In genomic region chr6:139868576-139868975, GRCh38 we compare ENCODE assay signal across 22 cellular contexts.
DNase-seq lines count a peak whose midpoint lies in the region; ATAC-seq, FAIRE-seq and TF ChIP-seq lines count a peak whose summit lies in the region.
"Had no signal": no experiment of that assay in that cellular context is flagged by ENCODE, and none has a peak within 500 bp of the region (broad histone marks: within the 10 kb centered on the region; RNA-seq: fewer than 3 reads in every experiment).

No MANE protein-coding gene starts in this region.

- no peaks in the 10 kb centered on the region for H3K9me3 ChIP-seq in right atrium auricular region
- H3K9me3 ChIP-seq: BLaER1, HAP-1 had no signal

- DNase-seq in WTC11 (ENCODE audit: low spot score) (no peak), mesendoderm (peak; percentile 31), progenitor cell of endocrine pancreas (ENCODE audit: low spot score, unreplicated experiment) (no peak), GM10266 (ENCODE audit: extremely low spot score) (no peak), right atrium auricular region (ENCODE audit: low spot score) (no peak), NCI-H2171 treated with DMSO at 0.1 percent for 48 hours (lab: John Stamatoyannopoulos, UW) (no peak)
- DNase-seq in activated naive CD4-positive, alpha-beta T cell treated with Interleukin-2 at 50 U/mL for 16 hours, result no peak
- DNase-seq: CD4-positive, CD25-positive, alpha-beta regulatory T cell; GOT3; IMR-90; NCI-H1048; NCI-H1417; NCI-H1694; NCI-H2029 treated with DMSO at 0.1 percent for 48 hours; NCI-H2227 treated with DMSO at 0.1 percent for 48 hours; NCI-H526 treated with DMSO at 0.1 percent for 48 hours had no signal

- no peaks in the 10 kb centered on the region for H3K27me3 ChIP-seq in mesendoderm (ENCODE audit: insufficient read depth, low read length, poor library complexity)
- H3K27me3 ChIP-seq in right atrium auricular region, result no peaks in the 10 kb centered on the region
- H3K27me3 ChIP-seq: BLaER1 had no signal

- no peak overlapping the region for H2BK120ac ChIP-seq in mesendoderm (ENCODE audit: low read depth, low read length)

- no peak for TF ChIP-seq CTCF in WTC11 (IDR thresholded peaks at IDR 0.05)
- TF ChIP-seq CTCF in progenitor cell of endocrine pancreas (IDR thresholded peaks at IDR 0.05; ENCODE audit: unreplicated experiment), result no peak
- TF ChIP-seq CTCF in GM10266 (IDR thresholded peaks at IDR 0.05; ENCODE audit: control insufficient read depth, insufficient read depth, low read depth, missing control alignments), result no peak
- TF ChIP-seq CTCF in right atrium auricular region (IDR thresholded peaks at IDR 0.05), result no peak

- no peak overlapping the region for H2BK5ac ChIP-seq in mesendoderm (ENCODE audit: low read length)

- no peak overlapping the region for H2AK5ac ChIP-seq in mesendoderm (ENCODE audit: low read length)

- no peak overlapping the region for H3K4me2 ChIP-seq in mesendoderm (ENCODE audit: low read length)
- H3K4me2 ChIP-seq: BLaER1, KMS-11 had no signal

- H4K8ac ChIP-seq in mesendoderm (ENCODE audit: low read depth, low read length), result no peak overlapping the region

- H3K4me1 Mint-ChIP-seq in WTC11 (peaks cover 22% of the 10 kb centered on the region), progenitor cell of endocrine pancreas (ENCODE audit: low read depth) (peaks cover 15% of the 10 kb centered on the region)
- H3K4me1 Mint-ChIP-seq: CD4-positive, CD25-positive, alpha-beta regulatory T cell had no signal

- H3K36me3 Mint-ChIP-seq in WTC11 (peaks cover 3% of the 10 kb centered on the region; the same call in 1 of the 2 replicates), progenitor cell of endocrine pancreas (ENCODE audit: insufficient read depth) (no peaks in the 10 kb centered on the region)
- H3K36me3 Mint-ChIP-seq: CD4-positive, CD25-positive, alpha-beta regulatory T cell had no signal

- no peaks in the 10 kb centered on the region for H3K4me1 ChIP-seq in mesendoderm (ENCODE audit: control insufficient read depth, low read depth, low read length)
- no peaks in the 10 kb centered on the region for H3K4me1 ChIP-seq in right atrium auricular region
- H3K4me1 ChIP-seq: BLaER1, HAP-1 had no signal

- H3K27ac Mint-ChIP-seq in WTC11 (0 out of 2 replicates have a peak overlapping the region, but pooled peaks have one; percentile 8), progenitor cell of endocrine pancreas (peak overlapping the region; percentile 30)
- H3K27ac Mint-ChIP-seq: CD4-positive, CD25-positive, alpha-beta regulatory T cell had no signal

- no peak overlapping the region for H3K23ac ChIP-seq in mesendoderm (ENCODE audit: low read length)

- H3K9me3 Mint-ChIP-seq in WTC11 (peaks cover 8% of the 10 kb centered on the region; the same call in 1 of the 2 replicates), progenitor cell of endocrine pancreas (ENCODE audit: low read depth) (no peaks in the 10 kb centered on the region)
- H3K9me3 Mint-ChIP-seq: CD4-positive, CD25-positive, alpha-beta regulatory T cell had no signal

- H3K27me3 Mint-ChIP-seq in WTC11 (ENCODE audit: low read depth), result no peaks in the 10 kb centered on the region
- H3K27me3 Mint-ChIP-seq in progenitor cell of endocrine pancreas, result no peaks in the 10 kb centered on the region

- H3K4me3 ChIP-seq in mesendoderm (ENCODE audit: low read length) (no peak overlapping the region), right atrium auricular region (no peak overlapping the region)
- H3K4me3 ChIP-seq: BLaER1, GM12878, HAP-1 had no signal

- FAIRE-seq in G401.6 (lab: Jason Lieb, UNC), result peak; percentile 98
- FAIRE-seq: GM12878 had no signal

- H3K4me3 Mint-ChIP-seq in WTC11 (no peak overlapping the region), progenitor cell of endocrine pancreas (ENCODE audit: low read depth) (no peak overlapping the region)
- H3K4me3 Mint-ChIP-seq: CD4-positive, CD25-positive, alpha-beta regulatory T cell had no signal

- H3K18ac ChIP-seq in mesendoderm (ENCODE audit: low read length), result no peak overlapping the region

- no peak overlapping the region for H3K56ac ChIP-seq in mesendoderm (ENCODE audit: low read length)

- no peaks in the 10 kb centered on the region for H3K79me2 ChIP-seq in mesendoderm (ENCODE audit: control insufficient read depth, insufficient read depth, low read length)

- H3K79me1 ChIP-seq in mesendoderm (ENCODE audit: low read length), result no peaks in the 10 kb centered on the region

- no peak overlapping the region for H4K5ac ChIP-seq in mesendoderm (ENCODE audit: low read length)

- no peak for ATAC-seq in WTC11
- ATAC-seq: GM12878, SK-N-SH treated with all-trans-retinoic acid at 6 μM for 48 hours had no signal

- H3K36me3 ChIP-seq in mesendoderm (ENCODE audit: control insufficient read depth, insufficient read depth, low read length) (no peaks in the 10 kb centered on the region), right atrium auricular region (no peaks in the 10 kb centered on the region)
- H3K36me3 ChIP-seq: BLaER1, HAP-1 had no signal

- H3K4ac ChIP-seq in mesendoderm (ENCODE audit: low read depth, low read length), result no peak overlapping the region

- POLR2A ChIA-PET in WTC11 (lab: Charles Lee), result no interaction called here

- CTCF ChIA-PET in WTC11 (lab: Charles Lee), result no interaction called here

- H3K9ac ChIP-seq in mesendoderm (ENCODE audit: low read length), result no peak overlapping the region
- H3K9ac ChIP-seq: BLaER1, KMS-11 had no signal

- H3K27ac ChIP-seq in mesendoderm (ENCODE audit: low read depth, low read length), result no peak overlapping the region
- no peak overlapping the region for H3K27ac ChIP-seq in right atrium auricular region
- H3K27ac ChIP-seq: BLaER1, KMS-11 had no signal

- H2BK15ac ChIP-seq in mesendoderm (replicated peaks; ENCODE audit: low read depth), result no peak overlapping the region

- no CpG with 5 or more reads among the region's 2 CpGs for WGBS in mesendoderm (ENCODE audit: extremely low coverage, insufficient coverage, low lambda C conversion rate)

TF ChIP-seq in WTC11, 78 proteins besides CTCF, POLR2A, EP300 and RAD21 (continues in another document):
- TF ChIP-seq ZSCAN18 (CRISPR knock-in tag; IDR thresholded peaks at IDR 0.05) (no peak), JUN (CRISPR knock-in tag; IDR thresholded peaks at IDR 0.05) (no peak), IRF1 (CRISPR knock-in tag; IDR thresholded peaks at IDR 0.05) (no peak), FOXP1 (CRISPR knock-in tag; IDR thresholded peaks at IDR 0.05; ENCODE audit: borderline replicate concordance) (no peak), IRF2 (CRISPR knock-in tag; IDR thresholded peaks at IDR 0.05; ENCODE audit: borderline replicate concordance, low read depth) (no peak), ESRRA (CRISPR knock-in tag; IDR thresholded peaks at IDR 0.05; ENCODE audit: borderline replicate concordance) (no peak), RELA (CRISPR knock-in tag; IDR thresholded peaks at IDR 0.05; ENCODE audit: borderline replicate concordance) (no peak), GTF2I (CRISPR knock-in tag; conservative IDR thresholded peaks at IDR 0.05) (no peak), ELF4 (CRISPR knock-in tag; IDR thresholded peaks at IDR 0.05; ENCODE audit: low read depth) (no peak), PRDM15 (CRISPR knock-in tag; IDR thresholded peaks at IDR 0.05) (no peak), RORB (CRISPR knock-in tag; IDR thresholded peaks at IDR 0.05) (no peak), NFE2L1 (CRISPR knock-in tag; IDR thresholded peaks at IDR 0.05) (no peak), TCF7 (CRISPR knock-in tag; IDR thresholded peaks at IDR 0.05; ENCODE audit: low read depth) (no peak)
